Comparison of ENCODE assay signal across 25 cellular contexts in genomic region chr10:13400196-13400965, GRCh38.
"Had no signal": no experiment of that assay in that cellular context is flagged by ENCODE, and none has a peak within 500 bp of the region (broad histone marks: within the 10 kb centered on the region; RNA-seq: fewer than 3 reads in every experiment).

No MANE protein-coding gene starts in this region.

- H3K27ac ChIP-seq: adrenal gland, ascending aorta, cardiac muscle cell, coronary artery, gastrocnemius medialis, parathyroid adenoma, spleen, tibial nerve, WERI-Rb-1 had no signal

- H3K4me1 ChIP-seq: adrenal gland, ascending aorta, gastrocnemius medialis, parathyroid adenoma, spleen, tibial nerve had no signal

- H3K9me3 ChIP-seq: adrenal gland, ascending aorta, gastrocnemius medialis had no signal

- H3K4me3 ChIP-seq: adrenal gland, ascending aorta, cardiac muscle cell, coronary artery, gastrocnemius medialis, spleen, tibial nerve had no signal

- ATAC-seq: effector memory CD8-positive, alpha-beta T cell; gastrocnemius medialis; naive thymus-derived CD4-positive, alpha-beta T cell; right cardiac atrium had no signal

- DNase-seq: activated CD4-positive, alpha-beta memory T cell treated with anti-CD3 and anti-CD28 coated beads for 36 hours; activated CD4-positive, alpha-beta T cell treated with anti-CD3 and anti-CD28 coated beads, Interleukin-2, amount 10 ng/mL, durations not matched to agents 24 days and 14 days; activated CD4-positive, CD25-positive, alpha-beta regulatory T cell treated with anti-CD3 and anti-CD28 coated beads, Interleukin-2, amount 50 U/mL, for 72 hours; activated CD8-positive, alpha-beta memory T cell treated with anti-CD3 and anti-CD28 coated beads, Interleukin-2, amount 50 U/mL, for 4 hours; activated effector memory CD4-positive, alpha-beta T cell treated with anti-CD3 and anti-CD28 coated beads, Interleukin-2, amount 50 U/mL, for 16 hours; activated naive CD4-positive, alpha-beta T cell treated with anti-CD3 and anti-CD28 coated beads for 36 hours; activated naive CD8-positive, alpha-beta T cell treated with anti-CD3 and anti-CD28 coated beads for 36 hours; activated T-cell treated with anti-CD3 and anti-CD28 coated beads, Interleukin-2, amount 50 U/mL, for 1 hour; adrenal gland; effector memory CD8-positive, alpha-beta T cell; erythroblast; gastrocnemius medialis; hypothalamus; midbrain; naive thymus-derived CD4-positive, alpha-beta T cell; nucleus accumbens; right cardiac atrium; spleen; stimulated activated naive CD4-positive, alpha-beta T cell; WERI-Rb-1 had no signal

- H3K27me3 ChIP-seq: adrenal gland, ascending aorta, cardiac muscle cell, tibial nerve had no signal

- H3K36me3 ChIP-seq: adrenal gland, ascending aorta, cardiac muscle cell, gastrocnemius medialis, spleen, tibial nerve, WERI-Rb-1 had no signal
